Comparison of ENCODE assay signal across 21 cellular contexts in the genomic region with DNA sequence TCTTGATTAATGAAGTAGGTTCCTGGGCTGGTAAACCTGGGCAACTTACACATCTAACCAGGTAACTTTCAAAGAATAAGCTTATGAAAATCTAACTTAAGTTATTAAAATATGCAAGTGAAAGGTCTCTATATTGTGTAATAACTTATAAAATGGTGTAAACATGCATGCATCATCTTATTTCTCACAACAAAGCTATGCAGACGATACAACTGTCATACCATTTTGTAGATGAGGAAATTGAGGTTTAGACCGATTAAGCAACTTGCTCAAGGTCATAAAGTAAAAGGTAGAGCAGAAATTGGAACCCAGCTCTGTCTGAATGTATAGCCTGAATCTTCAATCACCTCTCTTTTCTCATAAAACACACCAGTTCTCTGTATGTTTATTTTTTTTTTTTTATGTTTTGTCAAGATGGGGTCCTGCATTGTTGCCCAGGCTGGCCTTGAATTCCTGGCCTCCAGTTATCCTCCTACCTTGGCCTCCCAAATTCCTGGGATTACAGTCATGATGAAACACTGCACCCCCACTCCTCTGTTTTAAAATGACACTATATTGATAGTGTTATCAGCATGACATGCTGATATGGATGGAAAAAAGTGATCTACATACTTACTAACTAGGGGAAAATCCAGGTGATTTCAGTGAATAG.
DNase-seq lines count a peak whose midpoint lies in the region; ATAC-seq, FAIRE-seq and TF ChIP-seq lines count a peak whose summit lies in the region.
"Had no signal": no experiment of that assay in that cellular context is flagged by ENCODE, and none has a peak within 500 bp of the region (broad histone marks: within the 10 kb centered on the region; RNA-seq: fewer than 3 reads in every experiment).

No MANE protein-coding gene starts in this region.

- H3K9me3 ChIP-seq in A549, result no peaks in the 10 kb centered on the region
- no peaks in the 10 kb centered on the region for H3K9me3 ChIP-seq in GM23248 (ENCODE audit: low read depth)
- H3K9me3 ChIP-seq in fibroblast of lung (ENCODE audit: control insufficient read depth, insufficient read depth, low read depth, low read length), result no peaks in the 10 kb centered on the region
- H3K9me3 ChIP-seq: mucosa of descending colon, thyroid gland had no signal

- TF ChIP-seq RAD21 in A549 (conservative IDR thresholded peaks at IDR 0.05 in 1 of 2, IDR thresholded peaks at IDR 0.05 in 1 of 2), result no peak

- TF ChIP-seq CTCF in A549 (IDR thresholded peaks at IDR 0.05) (no peak), fibroblast of lung (conservative IDR thresholded peaks at IDR 0.05 in 1 of 2, IDR thresholded peaks at IDR 0.05 in 1 of 2; ENCODE audit: low read depth in 1 of 2, low read length in 2 of 2) (no peak)

- peaks cover 66% of the 10 kb centered on the region for H3K4me1 ChIP-seq in A549
- H3K4me1 ChIP-seq in GM23248 (ENCODE audit: insufficient read depth), result peaks cover 50% of the 10 kb centered on the region
- H3K4me1 ChIP-seq in fibroblast of lung (ENCODE audit: control insufficient read depth, extremely low read depth, insufficient read depth, low read length), result peaks cover 2% of the 10 kb centered on the region

- H3F3A ChIP-seq in GM23248 (ENCODE audit: insufficient read depth), result peaks cover 24% of the 10 kb centered on the region

- in situ Hi-C loops in GM23248 (cut with MboI), result no loop called here

- H3K9ac ChIP-seq in GM23248 (no peak overlapping the region), fibroblast of lung (ENCODE audit: insufficient read depth, low read length) (no peak overlapping the region)

- H3K27ac ChIP-seq in A549 (peak overlapping the region in 1 of 2 experiments; percentile 70; a peak in 3 of 6 replicates), GM23248 (peak overlapping the region; percentile 33), fibroblast of lung (ENCODE audit: insufficient read depth, low read length) (no peak overlapping the region)

- no peak overlapping the region for H2AFZ ChIP-seq in GM23248
- H2AFZ ChIP-seq in fibroblast of lung (ENCODE audit: low read length), result no peak overlapping the region

- no peak for TF ChIP-seq EP300 in A549 (IDR thresholded peaks at IDR 0.05)

- no peak for FAIRE-seq in A549 (lab: Jason Lieb, UNC)
- FAIRE-seq: TTC549 had no signal

- DNase-seq in A549 (ENCODE audit: low read depth in 1 of 2, low spot score in 1 of 2) (no peak), GM23248 (peak; percentile 70), SKM-1 (lab: John Stamatoyannopoulos, UW; ENCODE audit: unreplicated experiment) (peak; percentile 36), fibroblast of lung (ENCODE audit: low read depth in 2 of 2) (peak; percentile 29 to 56), NCI-H2029 treated with DMSO at 0.1 percent for 48 hours (lab: John Stamatoyannopoulos, UW) (no peak), nucleus accumbens (lab: John Stamatoyannopoulos, UW) (no peak), HuH-7.5 (ENCODE audit: low spot score) (no peak)
- DNase-seq: activated CD4-positive, alpha-beta T cell treated with anti-CD3 and anti-CD28 coated beads for 48 hours; activated CD8-positive, alpha-beta memory T cell treated with anti-CD3 and anti-CD28 coated beads, Interleukin-2, amount 50 U/mL, for 4 hours; activated gamma-delta T cell; mucosa of descending colon; NCI-H1436 treated with DMSO at 0.1 percent for 48 hours; NCI-H2171 treated with DMSO at 0.1 percent for 48 hours; NCI-H774; RPMI8226; stimulated activated CD4-positive, alpha-beta T cell treated with anti-CD3 and anti-CD28 coated beads, Interleukin-15, amount 100 ng/mL, for 24 hours; SW 1271; thyroid gland had no signal

- H3K27me3 ChIP-seq in GM23248 (replicated peaks; ENCODE audit: insufficient read depth) (no peaks in the 10 kb centered on the region), fibroblast of lung (ENCODE audit: control insufficient read depth, insufficient read depth, low read length) (no peaks in the 10 kb centered on the region)
- H3K27me3 ChIP-seq: thyroid gland had no signal

- H4K20me1 ChIP-seq in GM23248 (ENCODE audit: insufficient read depth) (no peaks in the 10 kb centered on the region), fibroblast of lung (ENCODE audit: control insufficient read depth, extremely low read depth, insufficient read depth, low read length) (no peaks in the 10 kb centered on the region)

- no peak for ATAC-seq in A549
- no peak for ATAC-seq in GM18505 (IDR thresholded peaks at IDR 0.05; ENCODE audit: unreplicated experiment)
- ATAC-seq: HCT116 had no signal

- POLR2A ChIA-PET in A549 (lab: Yijun Ruan, JAX), result no interaction called here

- 48% methylated on average over 2 of the region's 2 CpGs for WGBS in A549 (ENCODE audit: missing lambda C conversion rate)
- WGBS in GM23248 (ENCODE audit: low coverage in 1 of 2, low lambda C conversion rate in 2 of 2, missing lambda C conversion rate in 2 of 2), 2 experiments, result 38 to 44% methylated on average over 2 of the region's 2 CpGs

- TF ChIP-seq POLR2A in A549 (IDR thresholded peaks at IDR 0.05; ENCODE audit: low read length) (no peak), GM18505 (IDR thresholded peaks at IDR 0.05; ENCODE audit: borderline replicate concordance, extremely low read depth, insufficient read depth, insufficient read length) (no peak)

- no peaks in the 10 kb centered on the region for H3K36me3 ChIP-seq in GM23248 (ENCODE audit: low read depth)
- H3K36me3 ChIP-seq in fibroblast of lung (ENCODE audit: control insufficient read depth, insufficient read depth, low read length), result no peaks in the 10 kb centered on the region
- H3K36me3 ChIP-seq: thyroid gland had no signal

- H3K4me2 ChIP-seq in A549 (0 out of 3 replicates have a peak overlapping the region, but pooled peaks have one; percentile 8), GM23248 (ENCODE audit: unreplicated experiment) (peak overlapping the region; percentile 5), fibroblast of lung (ENCODE audit: extremely low read depth, insufficient read depth, low read length) (no peak overlapping the region)

- peaks cover 95% of the 10 kb centered on the region for H3K79me2 ChIP-seq in GM23248 (ENCODE audit: insufficient read depth)
- H3K79me2 ChIP-seq in fibroblast of lung (ENCODE audit: control insufficient read depth, insufficient read depth, low read length), result peaks cover 2% of the 10 kb centered on the region

- no peaks in the 10 kb centered on the region for H3K9me2 ChIP-seq in GM23248 (ENCODE audit: insufficient read depth)

- H3K4me3 ChIP-seq in A549 (no peak overlapping the region), GM23248 (no peak overlapping the region), fibroblast of lung (replicated peaks in 1 of 4; ENCODE audit: control extremely low read depth in 1 of 4, insufficient read depth in 1 of 4, low read depth in 3 of 4, low read length in 4 of 4) (no peak overlapping the region)
- H3K4me3 ChIP-seq: mucosa of descending colon, thyroid gland had no signal

- CTCF ChIA-PET in A549 (lab: Yijun Ruan, JAX), result interaction anchor here (0.6 to 1.7 kb wide), 3 partner anchors 38 to 166 kb away, joined by 3 to 7 read pairs (median 6); no protein-coding TSS in a partner anchor

TF ChIP-seq in A549, 52 proteins besides CTCF, POLR2A, EP300 and RAD21:
- peak; percentile 11 to 50; a peak in 2 of 4 replicates for TF ChIP-seq CEBPB (IDR thresholded peaks at IDR 0.05)
- no peak for TF ChIP-seq FOSB (CRISPR knock-in tag; IDR thresholded peaks at IDR 0.05)
- no peak for TF ChIP-seq FOSL2 (IDR thresholded peaks at IDR 0.05)
- peak; percentile 33; the same call in 1 of the 2 replicates for TF ChIP-seq FOSL2 (CRISPR knock-in tag; IDR thresholded peaks at IDR 0.05)

Comparison
In these comparisons a context has a peak if more than half of its experiments do, and no peak if none do; other contexts are left out.
1. DNase-seq: peak in GM23248 (single experiment), SKM-1 (single experiment) and fibroblast of lung (2 of 2); none in A549 (0 of 2), NCI-H2029 treated with DMSO at 0.1 percent for 48 hours (single experiment), nucleus accumbens (0 of 56) and HuH-7.5 (single experiment).